In genomic region chr2:238847841-238848565, GRCh38 we compare ENCODE assay signal across 9 cellular contexts. TPM values are rescaled to one million over a fixed set of nuclear protein-coding genes. Genes with fewer than 3 reads are reported as not detected.
DNase-seq lines count a peak whose midpoint lies in the region; ATAC-seq lines count a peak whose summit lies in the region.
"Had no signal": no experiment of that assay in that cellular context is flagged by ENCODE, and none has a peak within 500 bp of the region (broad histone marks: within the 10 kb centered on the region; RNA-seq: fewer than 3 reads in every experiment).

Gene TWIST2 (plus strand): TSS chr2:238848085. CDS start chr2:238848216, 131 bp downstream.

- no peaks in the 10 kb centered on the region for H3K36me3 ChIP-seq in neuron (ENCODE audit: insufficient read depth, low read length)

- no peak within 1 kb of the TSS for H3K27ac Mint-ChIP-seq in activated naive CD4-positive, alpha-beta T cell treated with anti-CD3 and anti-CD28 coated beads, Interleukin-2, amount 50 U/mL, for 72 hours
- H3K27ac Mint-ChIP-seq: stimulated activated naive CD8-positive, alpha-beta T cell treated with anti-CD3 and anti-CD28 coated beads, Interleukin-15, Interleukin-2, amounts not matched to agents 100 ng/mL and 50 ng/mL, for 24 hours had no signal

- H3K36me3 Mint-ChIP-seq in activated naive CD4-positive, alpha-beta T cell treated with anti-CD3 and anti-CD28 coated beads, Interleukin-2, amount 50 U/mL, for 72 hours = no peaks in the 10 kb centered on the region

- no peaks in the 10 kb centered on the region for H3K4me1 ChIP-seq in neuron (ENCODE audit: insufficient read depth, low read length)

- peaks cover 89% of the 10 kb centered on the region for H3K27me3 ChIP-seq in neuron (ENCODE audit: insufficient read depth, low read length)

- no peaks in the 10 kb centered on the region for H3K9me3 ChIP-seq in neuron (ENCODE audit: low read length)

- no peak for ATAC-seq in activated naive CD4-positive, alpha-beta T cell treated with anti-CD3 and anti-CD28 coated beads, Interleukin-2, amount 50 U/mL, for 72 hours

- no peaks in the 10 kb centered on the region for H3K9me3 Mint-ChIP-seq in activated naive CD4-positive, alpha-beta T cell treated with anti-CD3 and anti-CD28 coated beads, Interleukin-2, amount 50 U/mL, for 72 hours
- H3K9me3 Mint-ChIP-seq: stimulated activated naive CD8-positive, alpha-beta T cell treated with anti-CD3 and anti-CD28 coated beads, Interleukin-15, Interleukin-2, amounts not matched to agents 100 ng/mL and 50 ng/mL, for 24 hours had no signal

- peak within 1 kb of the TSS; percentile 61 for H2AFZ ChIP-seq in neuron (ENCODE audit: low read depth, low read length)

- DNase-seq in Ammon's horn (ENCODE audit: low spot score) (peak; percentile 16), NOMO-1 treated with dmso at 0.1 percent for 144 hours (lab: John Stamatoyannopoulos, UW; ENCODE audit: unreplicated experiment) (peak; percentile 93), fibroblast of peridontal ligament (ENCODE audit: extremely low read depth) (peak; percentile 96), DMS153 (lab: John Stamatoyannopoulos, UW) (no peak), D341Med (ENCODE audit: low spot score) (no peak), NCI-H510A treated with DMSO at 0.1 percent for 48 hours (lab: John Stamatoyannopoulos, UW) (no peak)
- DNase-seq in activated naive CD4-positive, alpha-beta T cell treated with anti-CD3 and anti-CD28 coated beads, Interleukin-2, amount 50 U/mL, for 72 hours (ENCODE audit: low spot score in 2 of 2) = no peak

- H3K4me3 ChIP-seq in neuron (ENCODE audit: low read length) = peak within 1 kb of the TSS; percentile 10

RNA-seq across cellular contexts. Expression of gene TWIST2, which starts in this region (rescaled TPM):
- not detected for total RNA-seq in activated naive CD4-positive, alpha-beta T cell treated with anti-CD3 and anti-CD28 coated beads, Interleukin-2, amount 50 U/mL, for 72 hours

Comparison
In these comparisons a context has a peak if more than half of its experiments do, and no peak if none do; other contexts are left out.
1. DNase-seq: peak in Ammon's horn (single experiment), NOMO-1 treated with dmso at 0.1 percent for 144 hours (single experiment) and fibroblast of peridontal ligament (single experiment); none in DMS153 (single experiment), D341Med (single experiment), NCI-H510A treated with DMSO at 0.1 percent for 48 hours (single experiment) and activated naive CD4-positive, alpha-beta T cell treated with anti-CD3 and anti-CD28 coated beads, Interleukin-2, amount 50 U/mL, for 72 hours (0 of 2).